In the genomic region with DNA sequence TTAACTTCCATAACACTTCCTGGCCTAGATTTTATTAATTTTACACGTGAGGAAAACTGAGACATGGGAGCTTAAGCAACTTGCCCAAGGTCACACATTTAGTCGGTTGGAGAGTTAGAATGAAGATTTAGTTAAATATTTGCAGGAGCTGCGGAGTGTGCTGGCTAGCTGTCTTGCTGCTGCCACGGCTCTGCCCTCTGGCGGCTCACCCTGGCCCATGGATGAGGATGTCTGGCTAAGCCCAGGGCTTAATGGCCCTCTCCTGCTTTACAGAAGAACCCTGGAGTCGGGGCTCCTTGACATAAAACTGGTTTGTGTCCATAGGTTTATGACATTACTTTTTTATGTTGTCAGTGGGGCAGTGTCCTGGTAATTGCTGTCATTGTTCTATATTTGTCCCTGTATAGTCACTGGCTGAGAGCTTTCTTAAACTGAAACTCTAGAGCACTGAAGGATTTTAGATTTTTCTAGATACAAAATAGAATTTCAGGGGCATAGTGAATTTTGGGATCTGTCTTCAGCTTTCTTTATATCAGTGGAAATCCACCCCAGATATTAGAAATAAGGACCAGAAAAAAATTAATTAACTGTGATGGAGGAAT, we compare ENCODE assay signal across 8 cellular contexts.
DNase-seq lines count a peak whose midpoint lies in the region; ATAC-seq and TF ChIP-seq lines count a peak whose summit lies in the region.

No MANE protein-coding gene starts in this region.

- H3K36me3 Mint-ChIP-seq in nephron (ENCODE audit: low read depth) = no peaks in the 10 kb centered on the region

- H3K9me3 Mint-ChIP-seq in nephron = no peaks in the 10 kb centered on the region

- H3K27me3 Mint-ChIP-seq in nephron (ENCODE audit: low read depth) = no peaks in the 10 kb centered on the region

- TF ChIP-seq CTCF in epithelial cell of esophagus (IDR thresholded peaks at IDR 0.05; ENCODE audit: insufficient read depth, low read depth, low read length, missing control alignments) (peak; percentile 70), nephron (IDR thresholded peaks at IDR 0.05; ENCODE audit: unreplicated experiment in 3 of 3) (peak; percentile 77 to 80 (median 77))

- H3K4me1 Mint-ChIP-seq in nephron = peaks cover 10% of the 10 kb centered on the region

- no peak overlapping the region for H3K4me3 ChIP-seq in epithelial cell of esophagus (ENCODE audit: low read length)

- H3K27ac Mint-ChIP-seq in nephron = no peak overlapping the region

- H3K4me3 Mint-ChIP-seq in nephron = no peak overlapping the region

- DNase-seq in GM03348 (ENCODE audit: low spot score) (peak; percentile 83), NCI-H748 (lab: John Stamatoyannopoulos, UW; ENCODE audit: unreplicated experiment) (peak; percentile 77), epithelial cell of esophagus (ENCODE audit: low read depth) (peak; percentile 55), activated gamma-delta T cell treated with Interleukin-2 at 50 U/mL for 16 hours (no peak), NCI-H2196 treated with DMSO at 0.1 percent for 48 hours (lab: John Stamatoyannopoulos, UW; ENCODE audit: unreplicated experiment) (no peak)

- no peak for ATAC-seq in HG02852 (IDR thresholded peaks at IDR 0.05; ENCODE audit: unreplicated experiment)
- ATAC-seq in GM21717 (IDR thresholded peaks at IDR 0.05; ENCODE audit: unreplicated experiment) = no peak

Comparison
In these comparisons a context has a peak if more than half of its experiments do, and no peak if none do; other contexts are left out.
1. DNase-seq: peak in GM03348 (single experiment), NCI-H748 (single experiment) and epithelial cell of esophagus (single experiment); none in activated gamma-delta T cell treated with Interleukin-2 at 50 U/mL for 16 hours (single experiment) and NCI-H2196 treated with DMSO at 0.1 percent for 48 hours (single experiment).